ENCODE assay signal across 14 cellular contexts in the genomic region with DNA sequence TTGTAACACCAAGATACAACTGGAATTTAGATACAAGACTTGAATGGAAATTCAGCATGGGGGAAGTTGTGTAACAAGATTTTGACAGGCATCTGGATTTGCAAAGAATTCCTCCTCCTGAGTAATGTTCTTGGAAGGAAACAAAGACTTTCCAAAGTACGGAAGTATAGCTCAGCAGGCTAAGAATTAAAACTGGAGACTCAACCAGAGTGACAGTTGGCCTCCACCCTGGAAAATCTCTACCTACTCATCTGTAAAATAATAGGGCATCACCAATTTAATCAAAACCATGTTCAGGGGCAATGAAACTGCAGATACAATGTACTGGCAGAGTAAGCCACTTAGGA. TPM values are rescaled to one million over a fixed set of nuclear protein-coding genes. Genes with fewer than 3 reads are reported as not detected.
A peak's percentile ranks its signal among the peaks of the same experiment; 100 is the strongest.
DNase-seq lines count a peak whose midpoint lies in the region; ATAC-seq and TF ChIP-seq lines count a peak whose summit lies in the region.
"Had no signal": no experiment of that assay in that cellular context is flagged by ENCODE, and none has a peak within 500 bp of the region (broad histone marks: within the 10 kb centered on the region; RNA-seq: fewer than 3 reads in every experiment).

No MANE protein-coding gene starts in this region.

- H3K27ac ChIP-seq in subcutaneous abdominal adipose tissue (ENCODE audit: low read depth, low read length): peak overlapping the region; percentile 82
- H3K27ac ChIP-seq: testis had no signal

- no peaks in the 10 kb centered on the region for H3K27me3 ChIP-seq in subcutaneous abdominal adipose tissue (ENCODE audit: control insufficient read depth in 5 of 5, insufficient read depth in 4 of 5, low read length in 5 of 5)
- H3K27me3 ChIP-seq: testis had no signal

- no peaks in the 10 kb centered on the region for H3K9me3 Mint-ChIP-seq in activated T-cell treated with anti-CD3 and anti-CD28 coated beads, Interleukin-2, amount 50 U/mL, for 24 hours
- no peaks in the 10 kb centered on the region for H3K9me3 Mint-ChIP-seq in activated T-cell treated with anti-CD3 and anti-CD28 coated beads, Interleukin-2, amount 50 U/mL, for 4 hours

- H3K4me3 Mint-ChIP-seq in activated T-cell treated with anti-CD3 and anti-CD28 coated beads, Interleukin-2, amount 50 U/mL, for 24 hours: no peak overlapping the region
- H3K4me3 Mint-ChIP-seq in activated T-cell treated with anti-CD3 and anti-CD28 coated beads, Interleukin-2, amount 50 U/mL, for 4 hours: no peak overlapping the region

- H3K4me3 ChIP-seq in cardiac fibroblast (replicated peaks in 1 of 2; ENCODE audit: low read depth in 2 of 2, low read length in 2 of 2): no peak overlapping the region
- H3K4me3 ChIP-seq in subcutaneous abdominal adipose tissue (ENCODE audit: low read depth in 1 of 5, low read length in 5 of 5): no peak overlapping the region
- H3K4me3 ChIP-seq: testis had no signal

- H3K36me3 Mint-ChIP-seq in activated T-cell treated with anti-CD3 and anti-CD28 coated beads, Interleukin-2, amount 50 U/mL, for 24 hours (ENCODE audit: low read depth): peaks cover 41% of the 10 kb centered on the region
- peaks cover 13% of the 10 kb centered on the region for H3K36me3 Mint-ChIP-seq in activated T-cell treated with anti-CD3 and anti-CD28 coated beads, Interleukin-2, amount 50 U/mL, for 4 hours (ENCODE audit: insufficient read depth)

- no peaks in the 10 kb centered on the region for H3K9me3 ChIP-seq in subcutaneous abdominal adipose tissue (ENCODE audit: control insufficient read depth in 5 of 5, low read length in 5 of 5)
- H3K9me3 ChIP-seq: testis had no signal

- TF ChIP-seq CTCF in cardiac fibroblast (IDR thresholded peaks at IDR 0.05; ENCODE audit: low read depth, low read length): no peak

- H3K36me3 ChIP-seq in subcutaneous abdominal adipose tissue (ENCODE audit: control insufficient read depth in 5 of 5, insufficient read depth in 5 of 5, low read length in 5 of 5): peaks cover 0 to 14% (median 2%) of the 10 kb centered on the region in 5 donors

- H3K4me1 ChIP-seq in subcutaneous abdominal adipose tissue (ENCODE audit: control insufficient read depth in 5 of 5, insufficient read depth in 5 of 5, low read length in 5 of 5): peaks cover 0 to 25% (median 23%) of the 10 kb centered on the region in 5 donors
- H3K4me1 ChIP-seq: testis had no signal

- no peak for DNase-seq in activated T-cell treated with anti-CD3 and anti-CD28 coated beads, Interleukin-2, amount 50 U/mL, for 24 hours
- no peak for DNase-seq in activated T-cell treated with anti-CD3 and anti-CD28 coated beads, Interleukin-2, amount 50 U/mL, for 4 hours
- DNase-seq in cardiac fibroblast (ENCODE audit: low read depth in 2 of 2): peak; percentile 81 to 89
- DNase-seq in iris pigment epithelial cell (ENCODE audit: low read depth): peak; percentile 88
- DNase-seq in DMS153 treated with DMSO at 0.1 percent for 48 hours (lab: John Stamatoyannopoulos, UW; ENCODE audit: unreplicated experiment): no peak
- no peak for DNase-seq in inferior parietal cortex (ENCODE audit: extremely low spot score)
- DNase-seq: activated effector memory CD4-positive, alpha-beta T cell treated with anti-CD3 and anti-CD28 coated beads, Interleukin-2, amount 50 U/mL, for 16 hours; GDM1; NCI-H1694; OCI-M1; testis had no signal

- no peak for TF ChIP-seq POLR2A in GM18505 (IDR thresholded peaks at IDR 0.05; ENCODE audit: borderline replicate concordance, extremely low read depth, insufficient read depth, insufficient read length)

- H3K9ac ChIP-seq in subcutaneous abdominal adipose tissue (ENCODE audit: low read length in 5 of 5): no peak overlapping the region

- peaks cover 74% of the 10 kb centered on the region for H3K4me1 Mint-ChIP-seq in activated T-cell treated with anti-CD3 and anti-CD28 coated beads, Interleukin-2, amount 50 U/mL, for 24 hours (ENCODE audit: low read depth)
- H3K4me1 Mint-ChIP-seq in activated T-cell treated with anti-CD3 and anti-CD28 coated beads, Interleukin-2, amount 50 U/mL, for 4 hours (ENCODE audit: low read depth): peaks cover 64% of the 10 kb centered on the region

- H3K27me3 Mint-ChIP-seq in activated T-cell treated with anti-CD3 and anti-CD28 coated beads, Interleukin-2, amount 50 U/mL, for 24 hours: no peaks in the 10 kb centered on the region
- no peaks in the 10 kb centered on the region for H3K27me3 Mint-ChIP-seq in activated T-cell treated with anti-CD3 and anti-CD28 coated beads, Interleukin-2, amount 50 U/mL, for 4 hours (ENCODE audit: low read depth)

- peak overlapping the region; percentile 80 for H3K27ac Mint-ChIP-seq in activated T-cell treated with anti-CD3 and anti-CD28 coated beads, Interleukin-2, amount 50 U/mL, for 24 hours

- no peak for ATAC-seq in activated T-cell treated with anti-CD3 and anti-CD28 coated beads, Interleukin-2, amount 50 U/mL, for 4 hours
- no peak for ATAC-seq in GM18505 (IDR thresholded peaks at IDR 0.05; ENCODE audit: unreplicated experiment)
- ATAC-seq: HCT116 had no signal

RNA-seq across cellular contexts. Expression of gene DCAF5, which starts 14.8 kb away (rescaled TPM):
- total RNA-seq in activated T-cell treated with anti-CD3 and anti-CD28 coated beads, Interleukin-2, amount 50 U/mL, for 4 hours: 10 to 100 TPM; 25.1 to 33.6 (median 28.0) TPM

RNA-seq across cellular contexts. Expression of gene EXD2, which starts 53.1 kb away (rescaled TPM):
- total RNA-seq in activated T-cell treated with anti-CD3 and anti-CD28 coated beads, Interleukin-2, amount 50 U/mL, for 4 hours: 1 to 10 TPM; 7.8 to 8.5 (median 7.8) TPM

Comparison
In these comparisons a context has a peak if more than half of its experiments do, and no peak if none do; other contexts are left out.
1. DNase-seq: peak in cardiac fibroblast (2 of 2) and iris pigment epithelial cell (single experiment); none in activated T-cell treated with anti-CD3 and anti-CD28 coated beads, Interleukin-2, amount 50 U/mL, for 24 hours (single experiment), activated T-cell treated with anti-CD3 and anti-CD28 coated beads, Interleukin-2, amount 50 U/mL, for 4 hours (single experiment), DMS153 treated with DMSO at 0.1 percent for 48 hours (single experiment) and inferior parietal cortex (single experiment).